23 cellular contexts compared by ENCODE assay signal in genomic region chr4:100948911-100949310, GRCh38.
"Had no signal": no experiment of that assay in that cellular context is flagged by ENCODE, and none has a peak within 500 bp of the region (broad histone marks: within the 10 kb centered on the region; RNA-seq: fewer than 3 reads in every experiment).

No MANE protein-coding gene starts in this region.

- H3K27ac ChIP-seq: left ventricle myocardium inferior, ovary, right atrium auricular region, right lobe of liver, spleen, stomach, testis, thyroid gland, transverse colon, upper lobe of left lung, uterus had no signal

- FAIRE-seq: small intestine had no signal

- ATAC-seq: naive thymus-derived CD4-positive, alpha-beta T cell; natural killer cell treated with Interleukin-12 subunit alpha and Interleukin-12 subunit beta and Interleukin-15 and Interleukin-18, amount 100 ng/mL, for 72 hours; stimulated activated effector memory CD8-positive, alpha-beta T cell treated with anti-CD3 and anti-CD28 coated beads, Interleukin-12 subunit alpha, Interleukin-12 subunit beta, amount 100 ng/mL, for 72 hours had no signal

- H3K4me1 ChIP-seq: left ventricle myocardium inferior, right atrium auricular region, right lobe of liver, spleen, stomach, testis, transverse colon, upper lobe of left lung, uterus had no signal

- DNase-seq: hypothalamus; immature natural killer cell; islet precursor cell; left ventricle myocardium inferior; midbrain; mucosa of descending colon; naive thymus-derived CD4-positive, alpha-beta T cell; ovary; right lobe of liver; small intestine; spleen; stimulated activated CD4-positive, alpha-beta T cell treated with anti-CD3 and anti-CD28 coated beads, Interleukin-4, amount 100 ng/mL, for 24 hours; stimulated activated naive CD4-positive, alpha-beta T cell treated with Interleukin-2 at 50 U/mL for 16 hours; stomach; testis; thyroid gland; transverse colon; upper lobe of left lung; uterus had no signal

- H3K27me3 ChIP-seq: ovary, right atrium auricular region, right lobe of liver, spleen, stomach, testis, thyroid gland, transverse colon, upper lobe of left lung, uterus had no signal

- H3K9me3 ChIP-seq: left ventricle myocardium inferior, mucosa of descending colon, ovary, right lobe of liver, stomach, testis, thyroid gland, transverse colon, upper lobe of left lung, uterus had no signal

- H3K4me3 ChIP-seq: left ventricle myocardium inferior, lung, mucosa of descending colon, ovary, right atrium auricular region, right lobe of liver, spleen, stomach, testis, thyroid gland, transverse colon, upper lobe of left lung, uterus had no signal

- H3K36me3 ChIP-seq: left ventricle myocardium inferior, ovary, right atrium auricular region, right lobe of liver, spleen, stomach, thyroid gland, transverse colon, upper lobe of left lung, uterus had no signal
